ENCODE assay signal across 25 cellular contexts in genomic region chr15:67156834-67157233, GRCh38.
DNase-seq lines count a peak whose midpoint lies in the region; ATAC-seq and TF ChIP-seq lines count a peak whose summit lies in the region.
"Had no signal": no experiment of that assay in that cellular context is flagged by ENCODE, and none has a peak within 500 bp of the region (broad histone marks: within the 10 kb centered on the region; RNA-seq: fewer than 3 reads in every experiment).

No MANE protein-coding gene starts in this region.

- no peaks in the 10 kb centered on the region for H3K9me3 Mint-ChIP-seq in activated naive CD8-positive, alpha-beta T cell treated with anti-CD3 and anti-CD28 coated beads, Interleukin-2, amount 10 ng/mL, durations not matched to agents 7 days and 5 days
- peaks cover 4% of the 10 kb centered on the region for H3K9me3 Mint-ChIP-seq in activated naive CD8-positive, alpha-beta T cell treated with anti-CD3 and anti-CD28 coated beads for 36 hours
- H3K9me3 Mint-ChIP-seq: T-helper 2 cell treated with Interferon-gamma antibody and Interleukin-4, amounts not matched to agents 5 μg/mL and 100 μg/mL, for 36 hours had no signal

- POLR2A ChIA-PET in activated naive CD8-positive, alpha-beta T cell treated with anti-CD3 and anti-CD28 coated beads, Interleukin-2, amount 10 ng/mL, durations not matched to agents 7 days and 5 days (lab: Charles Lee): no interaction called here
- POLR2A ChIA-PET in Panc1 (lab: Charles Lee): no interaction called here

- intact Hi-C loops in Panc1 (cut with micrococcal nuclease; ENCODE audit: unreplicated experiment): no loop called here

- peaks cover 11% of the 10 kb centered on the region for H3K36me3 Mint-ChIP-seq in activated naive CD8-positive, alpha-beta T cell treated with anti-CD3 and anti-CD28 coated beads, Interleukin-2, amount 10 ng/mL, durations not matched to agents 7 days and 5 days
- H3K36me3 Mint-ChIP-seq in activated naive CD8-positive, alpha-beta T cell treated with anti-CD3 and anti-CD28 coated beads for 36 hours: peaks cover 18% of the 10 kb centered on the region

- no peak overlapping the region for H3K4me3 Mint-ChIP-seq in activated naive CD8-positive, alpha-beta T cell treated with anti-CD3 and anti-CD28 coated beads, Interleukin-2, amount 10 ng/mL, durations not matched to agents 7 days and 5 days
- H3K4me3 Mint-ChIP-seq in activated naive CD8-positive, alpha-beta T cell treated with anti-CD3 and anti-CD28 coated beads for 36 hours: no peak overlapping the region
- H3K4me3 Mint-ChIP-seq: brain; H9; nephron progenitor cell; T-helper 2 cell treated with Interferon-gamma antibody and Interleukin-4, amounts not matched to agents 5 μg/mL and 100 μg/mL, for 36 hours had no signal

- peak overlapping the region; percentile 94 for H3K27ac ChIP-seq in Panc1 (ENCODE audit: low read length)
- H3K27ac ChIP-seq in foreskin keratinocyte: no peak overlapping the region
- H3K27ac ChIP-seq: KMS-11, ovary had no signal

- H3K4me1 Mint-ChIP-seq in activated naive CD8-positive, alpha-beta T cell treated with anti-CD3 and anti-CD28 coated beads, Interleukin-2, amount 10 ng/mL, durations not matched to agents 7 days and 5 days: peaks cover 20% of the 10 kb centered on the region
- peaks cover 16% of the 10 kb centered on the region for H3K4me1 Mint-ChIP-seq in activated naive CD8-positive, alpha-beta T cell treated with anti-CD3 and anti-CD28 coated beads for 36 hours

- H3K9me3 ChIP-seq in Panc1 (ENCODE audit: control insufficient read depth, insufficient read depth, low read depth, low read length): no peaks in the 10 kb centered on the region
- H3K9me3 ChIP-seq: ovary had no signal

- no peaks in the 10 kb centered on the region for H3K27me3 Mint-ChIP-seq in activated naive CD8-positive, alpha-beta T cell treated with anti-CD3 and anti-CD28 coated beads, Interleukin-2, amount 10 ng/mL, durations not matched to agents 7 days and 5 days
- H3K27me3 Mint-ChIP-seq in activated naive CD8-positive, alpha-beta T cell treated with anti-CD3 and anti-CD28 coated beads for 36 hours: no peaks in the 10 kb centered on the region
- H3K27me3 Mint-ChIP-seq: brain had no signal

- H3K27me3 ChIP-seq in Panc1 (ENCODE audit: control insufficient read depth, insufficient read depth, low read length) (no peaks in the 10 kb centered on the region), foreskin keratinocyte (no peaks in the 10 kb centered on the region)
- H3K27me3 ChIP-seq: ovary had no signal

- peaks cover 25% of the 10 kb centered on the region; the same call in 1 of the 2 replicates for H3K36me3 ChIP-seq in Panc1 (ENCODE audit: control insufficient read depth, insufficient read depth, low read length)
- H3K36me3 ChIP-seq: ovary had no signal

- no peak overlapping the region for H3K4me3 ChIP-seq in Panc1 (ENCODE audit: low read depth in 2 of 2, low read length in 2 of 2)
- H3K4me3 ChIP-seq: ovary, skin epidermis had no signal

- no TSS peak for BruUV-seq in Panc1 (replicated peaks; lab: Mats Ljungman, UMichigan)

- CTCF ChIA-PET in Panc1 (lab: Charles Lee): no interaction called here

- H3K4me1 ChIP-seq in Panc1 (ENCODE audit: control insufficient read depth, insufficient read depth, low read length): peaks cover 94% of the 10 kb centered on the region
- H3K4me1 ChIP-seq in foreskin keratinocyte: peaks cover 7% of the 10 kb centered on the region

- TF ChIP-seq CTCF in Panc1 (IDR thresholded peaks at IDR 0.05) (no peak), foreskin keratinocyte (conservative IDR thresholded peaks at IDR 0.05) (no peak)

- H3K27ac Mint-ChIP-seq in activated naive CD8-positive, alpha-beta T cell treated with anti-CD3 and anti-CD28 coated beads, Interleukin-2, amount 10 ng/mL, durations not matched to agents 7 days and 5 days: peak overlapping the region; percentile 38
- no peak overlapping the region for H3K27ac Mint-ChIP-seq in activated naive CD8-positive, alpha-beta T cell treated with anti-CD3 and anti-CD28 coated beads for 36 hours
- H3K27ac Mint-ChIP-seq: T-helper 2 cell treated with Interferon-gamma antibody and Interleukin-4, amounts not matched to agents 5 μg/mL and 100 μg/mL, for 36 hours had no signal

- no peak for ATAC-seq in activated naive CD8-positive, alpha-beta T cell treated with anti-CD3 and anti-CD28 coated beads, Interleukin-2, amount 10 ng/mL, durations not matched to agents 7 days and 5 days (ENCODE audit: low read depth)
- ATAC-seq in Panc1 (no peak), foreskin keratinocyte (peak; percentile 15), GM18520 (IDR thresholded peaks at IDR 0.05; ENCODE audit: unreplicated experiment) (no peak), GM21529 (IDR thresholded peaks at IDR 0.05; ENCODE audit: unreplicated experiment) (no peak)
- ATAC-seq: left colon had no signal

- DNase-seq in activated naive CD8-positive, alpha-beta T cell treated with anti-CD3 and anti-CD28 coated beads, Interleukin-2, amount 10 ng/mL, durations not matched to agents 7 days and 5 days: no peak
- no peak for DNase-seq in activated naive CD8-positive, alpha-beta T cell treated with anti-CD3 and anti-CD28 coated beads for 36 hours
- DNase-seq in Panc1 (ENCODE audit: low read depth, low spot score): no peak
- DNase-seq in foreskin keratinocyte: no peak
- no peak for DNase-seq in dedifferentiated amniotic fluid mesenchymal stem cell (ENCODE audit: extremely low spot score)
- DNase-seq: ACHN; activated T-cell treated with anti-CD3 and anti-CD28 coated beads, Interleukin-2, amount 50 U/mL, for 1 hour; amniotic stem cell; DMS53; H9; hypothalamus; left colon; MM.1S; NCI-H1930; NCI-H524 treated with DMSO at 0.1 percent for 48 hours; nephron progenitor cell; retina; stimulated activated naive CD4-positive, alpha-beta T cell had no signal

- in situ Hi-C loops in Panc1 (cut with HindIII; ENCODE audit: low pct_unique_long_range_greater_than_20kb, low sequenced_read_pairs): no loop called here
